8 cellular contexts compared by ENCODE assay signal in genomic region chr7:141074162-141074989, GRCh38. TPM values are rescaled to one million over a fixed set of nuclear protein-coding genes. Genes with fewer than 3 reads are reported as not detected.
DNase-seq lines count a peak whose midpoint lies in the region; ATAC-seq lines count a peak whose summit lies in the region.

No MANE protein-coding gene starts in this region.

- H3K9me3 ChIP-seq in skeletal muscle tissue (ENCODE audit: control insufficient read depth in 3 of 3, low read length in 3 of 3) = no peaks in the 10 kb centered on the region

- peaks cover 19 to 39% (median 20%) of the 10 kb centered on the region in 3 donors for H3K4me1 ChIP-seq in skeletal muscle tissue (ENCODE audit: control insufficient read depth in 3 of 3, insufficient read depth in 3 of 3, low read length in 3 of 3)

- no peak for ATAC-seq in HG03280 (IDR thresholded peaks at IDR 0.05; ENCODE audit: unreplicated experiment)

- peak overlapping the region; percentile 63 to 79 (median 66) for H3K9ac ChIP-seq in skeletal muscle tissue (ENCODE audit: low read depth in 1 of 3, low read length in 3 of 3)

- no peaks in the 10 kb centered on the region for H3K36me3 ChIP-seq in skeletal muscle tissue (ENCODE audit: control insufficient read depth in 3 of 3, insufficient read depth in 3 of 3, low read length in 3 of 3)

- peak; percentile 16 for DNase-seq in NCI-H2196 (lab: John Stamatoyannopoulos, UW; ENCODE audit: unreplicated experiment)
- no peak for DNase-seq in NCI-H2196 treated with DMSO at 0.1 percent for 48 hours (lab: John Stamatoyannopoulos, UW; ENCODE audit: unreplicated experiment)
- DNase-seq in NCI-H146 treated with DMSO at 0.1 percent for 48 hours (lab: John Stamatoyannopoulos, UW; ENCODE audit: unreplicated experiment) = peak; percentile 62
- peak; percentile 1 for DNase-seq in amniotic epithelial cell (ENCODE audit: low read depth)
- peak; percentile 37 for DNase-seq in iPS-NIHi11 (ENCODE audit: low spot score)
- DNase-seq in stimulated activated naive CD4-positive, alpha-beta T cell treated with Interleukin-2 at 50 U/mL for 16 hours (lab: John Stamatoyannopoulos, UW) = no peak

- peaks cover 0 to 5% (median 0%) of the 10 kb centered on the region in 3 donors for H3K27me3 ChIP-seq in skeletal muscle tissue (ENCODE audit: control insufficient read depth in 3 of 3, insufficient read depth in 3 of 3, low read length in 3 of 3)

- H3K27ac ChIP-seq in skeletal muscle tissue (ENCODE audit: low read depth, low read length) = no peak overlapping the region

- peak overlapping the region; percentile 72 to 80 (median 74) for H3K4me3 ChIP-seq in skeletal muscle tissue (ENCODE audit: low read length in 3 of 3)

RNA-seq across cellular contexts. Expression of gene TMEM178B, which starts 0.5 kb away (rescaled TPM):
- 0.52 TPM for total RNA-seq in skeletal muscle tissue

RNA-seq across cellular contexts. Expression of gene MRPS33, which starts 59.6 kb away (rescaled TPM):
- 31.8 TPM for total RNA-seq in skeletal muscle tissue

Comparison
In these comparisons a context has a peak if more than half of its experiments do, and no peak if none do; other contexts are left out.
1. DNase-seq: peak in NCI-H2196 (single experiment), NCI-H146 treated with DMSO at 0.1 percent for 48 hours (single experiment), amniotic epithelial cell (single experiment) and iPS-NIHi11 (single experiment); none in NCI-H2196 treated with DMSO at 0.1 percent for 48 hours (single experiment) and stimulated activated naive CD4-positive, alpha-beta T cell treated with Interleukin-2 at 50 U/mL for 16 hours (single experiment).